In genomic region chr3:122918576-122919290, GRCh38 we compare ENCODE assay signal across 1 cellular context.
TF ChIP-seq lines count a peak whose summit lies in the region.

No MANE protein-coding gene starts in this region.

TF ChIP-seq in A549, 52 proteins besides CTCF, POLR2A, EP300 and RAD21:
- TF ChIP-seq REST (IDR thresholded peaks at IDR 0.05) (peak; percentile 56; the same call in 1 of the 2 replicates), HOXB5 (CRISPR knock-in tag; IDR thresholded peaks at IDR 0.05) (no peak)
